In the genomic region with DNA sequence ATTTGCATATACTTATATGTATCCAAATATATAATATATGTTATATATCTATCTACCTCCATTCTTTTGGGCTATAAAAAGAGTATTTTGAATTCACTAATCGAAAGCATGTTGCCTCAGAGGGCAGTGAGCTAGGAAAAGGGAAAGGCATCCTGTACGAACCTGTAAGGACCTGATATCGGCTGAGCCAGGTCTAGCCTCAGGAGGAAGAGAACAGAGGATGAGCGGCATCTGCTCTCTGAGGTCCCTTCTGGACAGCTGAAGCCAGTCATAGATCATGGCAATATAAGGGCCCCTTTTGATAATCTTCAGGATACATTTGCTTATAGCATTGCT, we compare ENCODE assay signal across 17 cellular contexts.
A peak's percentile ranks its signal among the peaks of the same experiment; 100 is the strongest.
DNase-seq lines count a peak whose midpoint lies in the region; FAIRE-seq and TF ChIP-seq lines count a peak whose summit lies in the region.
"Had no signal": no experiment of that assay in that cellular context is flagged by ENCODE, and none has a peak within 500 bp of the region (broad histone marks: within the 10 kb centered on the region; RNA-seq: fewer than 3 reads in every experiment).

No MANE protein-coding gene starts in this region.

- H3K36me3 Mint-ChIP-seq in glutamatergic neuron (ENCODE audit: unreplicated experiment) (peaks cover 5% of the 10 kb centered on the region), progenitor cell of endocrine pancreas (ENCODE audit: insufficient read depth) (no peaks in the 10 kb centered on the region)
- H3K36me3 Mint-ChIP-seq in activated CD4-positive, alpha-beta T cell treated with anti-CD3 and anti-CD28 coated beads, Interleukin-2, amount 10 ng/mL, durations not matched to agents 24 days and 14 days (ENCODE audit: low read depth) = no peaks in the 10 kb centered on the region

- no peaks in the 10 kb centered on the region for H3K9me3 ChIP-seq in A673 (ENCODE audit: low read depth, low read length, poor library complexity, severe bottlenecking)
- H3K9me3 ChIP-seq: adrenal gland, heart right ventricle, stomach, vagina had no signal

- H3K4me3 Mint-ChIP-seq in glutamatergic neuron (ENCODE audit: unreplicated experiment) = no peak overlapping the region
- H3K4me3 Mint-ChIP-seq in progenitor cell of endocrine pancreas (ENCODE audit: low read depth) = no peak overlapping the region
- no peak overlapping the region for H3K4me3 Mint-ChIP-seq in activated CD4-positive, alpha-beta T cell treated with anti-CD3 and anti-CD28 coated beads, Interleukin-2, amount 10 ng/mL, durations not matched to agents 24 days and 14 days

- peaks cover 16% of the 10 kb centered on the region for H3K4me1 Mint-ChIP-seq in glutamatergic neuron (ENCODE audit: low read depth, unreplicated experiment)
- H3K4me1 Mint-ChIP-seq in progenitor cell of endocrine pancreas (ENCODE audit: low read depth) = no peaks in the 10 kb centered on the region
- H3K4me1 Mint-ChIP-seq in activated CD4-positive, alpha-beta T cell treated with anti-CD3 and anti-CD28 coated beads, Interleukin-2, amount 10 ng/mL, durations not matched to agents 24 days and 14 days = peaks cover 3% of the 10 kb centered on the region

- no peak overlapping the region for H3K27ac ChIP-seq in A673 (ENCODE audit: low read depth, low read length, poor library complexity, severe bottlenecking)
- H3K27ac ChIP-seq: adrenal gland, RWPE1, stomach, vagina had no signal

- H3K4me1 ChIP-seq in A673 (ENCODE audit: insufficient read depth, low read length, poor library complexity, severe bottlenecking) = no peaks in the 10 kb centered on the region
- H3K4me1 ChIP-seq: adrenal gland, stomach, vagina had no signal

- no peak for TF ChIP-seq POLR2A in GM12892 (IDR thresholded peaks at IDR 0.05; ENCODE audit: low read depth, low read length)

- no TSS peak for BruUV-seq in A673 (replicated peaks; lab: Mats Ljungman, UMichigan)

- no peaks in the 10 kb centered on the region for H3K36me3 ChIP-seq in A673 (ENCODE audit: insufficient read depth, low read length, poor library complexity, severe bottlenecking)
- H3K36me3 ChIP-seq: adrenal gland, stomach, vagina had no signal

- intact Hi-C loops in A673 (cut with micrococcal nuclease; ENCODE audit: unreplicated experiment) = loop anchor here (1.0 to 10.0 kb wide), 4 partner anchors 39 to 259 kb away; no protein-coding TSS in a partner anchor
- intact Hi-C loops in activated CD4-positive, alpha-beta T cell treated with anti-CD3 and anti-CD28 coated beads, Interleukin-2, amount 10 ng/mL, durations not matched to agents 24 days and 14 days (cut with micrococcal nuclease) = loop anchor here (1.0 to 10.0 kb wide), 4 partner anchors 45 to 683 kb away; a partner anchor contains a TSS

- CTCF ChIA-PET in A673 (lab: Charles Lee) = interaction anchor here (0.7 to 1.9 kb wide), 8 partner anchors 30 to 271 kb away, joined by 3 to 14 read pairs (median 5); a partner anchor contains a TSS

- H3K9me3 Mint-ChIP-seq in glutamatergic neuron (ENCODE audit: unreplicated experiment) (no peaks in the 10 kb centered on the region), progenitor cell of endocrine pancreas (ENCODE audit: low read depth) (no peaks in the 10 kb centered on the region)
- H3K9me3 Mint-ChIP-seq in activated CD4-positive, alpha-beta T cell treated with anti-CD3 and anti-CD28 coated beads, Interleukin-2, amount 10 ng/mL, durations not matched to agents 24 days and 14 days = no peaks in the 10 kb centered on the region
- H3K9me3 Mint-ChIP-seq: activated T-helper 2 cell treated with anti-CD3 and anti-CD28 coated beads, Interferon-gamma antibody, Interleukin-2, Interleukin-4, amounts not matched to agents 10 μg/mL and 5 μg/mL and 100 μg/mL, durations not matched to agents 14 hours and 24 hours and 36 hours had no signal

- 0 out of 2 replicates have a peak, but pooled peaks have one; percentile 27 for TF ChIP-seq CTCF in A673 (conservative IDR thresholded peaks at IDR 0.05; ENCODE audit: low read depth, low read length)
- TF ChIP-seq CTCF in glutamatergic neuron (IDR thresholded peaks at IDR 0.05; ENCODE audit: partially characterized antibody, unreplicated experiment) = peak; percentile 65
- TF ChIP-seq CTCF in progenitor cell of endocrine pancreas (IDR thresholded peaks at IDR 0.05; ENCODE audit: unreplicated experiment) = no peak

- POLR2A ChIA-PET in A673 (lab: Charles Lee; ENCODE audit: low non-redundant PET) = interaction anchor here (0.6 to 0.7 kb wide), 2 partner anchors 11 to 140 kb away, joined by 3 to 4 read pairs; no protein-coding TSS in a partner anchor

- no peak for DNase-seq in A673 (ENCODE audit: low spot score)
- DNase-seq in GM12892 (ENCODE audit: insufficient read length) = no peak
- DNase-seq in OCI-M1 (lab: John Stamatoyannopoulos, UW) = peak; percentile 80
- DNase-seq in glutamatergic neuron = no peak
- DNase-seq in progenitor cell of endocrine pancreas (ENCODE audit: low spot score, unreplicated experiment) = no peak
- DNase-seq in GF-D8 (lab: John Stamatoyannopoulos, UW) = no peak
- DNase-seq in NCI-H2227 treated with DMSO at 0.1 percent for 48 hours (lab: John Stamatoyannopoulos, UW) = no peak
- DNase-seq in activated CD4-positive, alpha-beta T cell treated with anti-CD3 and anti-CD28 coated beads, Interleukin-2, amount 10 ng/mL, durations not matched to agents 24 days and 14 days = no peak
- DNase-seq: heart right ventricle, NCI-H2029, nucleus accumbens, right cardiac atrium, stomach had no signal

- H3K27me3 Mint-ChIP-seq in glutamatergic neuron (ENCODE audit: unreplicated experiment) (peaks cover 2% of the 10 kb centered on the region), progenitor cell of endocrine pancreas (no peaks in the 10 kb centered on the region)
- H3K27me3 Mint-ChIP-seq in activated CD4-positive, alpha-beta T cell treated with anti-CD3 and anti-CD28 coated beads, Interleukin-2, amount 10 ng/mL, durations not matched to agents 24 days and 14 days = peaks cover 10% of the 10 kb centered on the region

- H3K27ac Mint-ChIP-seq in glutamatergic neuron (ENCODE audit: unreplicated experiment) (no peak overlapping the region), progenitor cell of endocrine pancreas (no peak overlapping the region)
- no peak overlapping the region for H3K27ac Mint-ChIP-seq in activated CD4-positive, alpha-beta T cell treated with anti-CD3 and anti-CD28 coated beads, Interleukin-2, amount 10 ng/mL, durations not matched to agents 24 days and 14 days
- H3K27ac Mint-ChIP-seq: activated T-helper 2 cell treated with anti-CD3 and anti-CD28 coated beads, Interferon-gamma antibody, Interleukin-2, Interleukin-4, amounts not matched to agents 10 μg/mL and 5 μg/mL and 100 μg/mL, durations not matched to agents 14 hours and 24 hours and 36 hours had no signal

- H3K4me3 ChIP-seq in A673 (ENCODE audit: low read depth, low read length, poor library complexity, severe bottlenecking) = no peak overlapping the region
- H3K4me3 ChIP-seq: adrenal gland, heart right ventricle, stomach, vagina had no signal

- peak; percentile 61 for FAIRE-seq in GM12892 (lab: Jason Lieb, UNC)

- no peaks in the 10 kb centered on the region for H3K27me3 ChIP-seq in A673 (replicated peaks; ENCODE audit: insufficient read depth, low read depth, low read length, poor library complexity)
- H3K27me3 ChIP-seq: adrenal gland, heart right ventricle, stomach, vagina had no signal
